In the genomic region with DNA sequence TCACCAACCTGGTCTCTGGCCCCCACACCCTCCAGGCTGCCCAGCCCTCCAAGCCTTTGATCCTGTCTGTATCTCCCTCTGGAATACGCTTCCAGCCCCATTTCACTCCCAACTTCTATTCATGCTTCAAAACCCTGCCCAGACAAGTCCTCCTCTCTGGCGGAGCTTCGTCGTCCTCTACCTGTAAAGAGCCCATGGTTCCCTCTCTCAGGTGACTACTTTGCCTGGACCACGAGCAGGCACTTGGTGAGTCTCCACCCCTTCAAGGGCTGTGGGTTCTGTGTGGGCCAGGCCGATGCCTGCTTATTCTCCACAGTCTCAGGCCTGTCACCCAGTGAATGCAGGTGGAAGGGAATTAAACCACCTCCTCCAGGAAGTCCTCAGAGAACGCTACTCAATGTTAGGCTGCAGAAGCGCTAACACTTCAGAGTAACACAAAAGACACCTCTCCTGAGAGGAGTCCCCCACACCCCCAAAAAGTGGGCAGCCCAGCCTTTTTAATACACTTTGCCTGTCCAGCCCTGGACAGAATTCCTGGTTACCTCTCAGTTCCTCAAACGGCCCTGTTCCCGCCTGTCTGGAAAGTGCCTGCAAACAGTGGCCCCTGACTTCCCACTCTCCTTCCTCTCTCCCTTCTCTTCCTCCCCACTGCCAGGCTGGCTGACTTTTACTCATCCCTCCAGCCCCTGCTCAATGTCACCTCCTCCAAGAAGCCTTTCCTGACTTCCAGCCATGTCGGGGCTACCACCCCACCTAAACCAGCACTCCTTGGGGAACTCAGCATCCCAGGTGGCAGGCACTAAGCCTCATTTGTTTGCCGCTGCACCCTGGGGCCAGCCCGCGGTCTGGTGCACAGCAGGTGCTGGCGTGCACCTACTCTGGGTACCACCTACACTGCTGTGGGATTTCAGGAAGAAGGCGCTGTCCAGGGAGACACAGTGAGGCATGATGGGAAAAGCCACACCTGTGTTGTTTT, we compare ENCODE assay signal across 15 cellular contexts. TPM values are rescaled to one million over a fixed set of nuclear protein-coding genes. Genes with fewer than 3 reads are reported as not detected.
DNase-seq lines count a peak whose midpoint lies in the region; ATAC-seq, FAIRE-seq and TF ChIP-seq lines count a peak whose summit lies in the region.
"Had no signal": no experiment of that assay in that cellular context is flagged by ENCODE, and none has a peak within 500 bp of the region (broad histone marks: within the 10 kb centered on the region; RNA-seq: fewer than 3 reads in every experiment).

No MANE protein-coding gene starts in this region.

- no peak overlapping the region for H2AFZ ChIP-seq in DND-41 (ENCODE audit: low read depth, low read length)

- H3K4me1 Mint-ChIP-seq in activated B cell treated with CpG ODN at 0.5 μM for 24 hours, result peaks cover 98% of the 10 kb centered on the region
- peaks cover 98% of the 10 kb centered on the region in 2 donors for H3K4me1 Mint-ChIP-seq in immature natural killer cell

- H3K36me3 ChIP-seq in DND-41 (ENCODE audit: insufficient read depth, low read length) (peaks cover 92% of the 10 kb centered on the region), esophagus muscularis mucosa (no peaks in the 10 kb centered on the region)
- H3K36me3 ChIP-seq: colonic mucosa, HAP-1 had no signal

- H3K36me3 Mint-ChIP-seq in activated B cell treated with CpG ODN at 0.5 μM for 24 hours (ENCODE audit: low read depth) (peaks cover 93% of the 10 kb centered on the region), immature natural killer cell (peaks cover 22 to 58% (median 22%) of the 10 kb centered on the region in 3 donors)

- H3K4me3 Mint-ChIP-seq in activated B cell treated with CpG ODN at 0.5 μM for 24 hours, result peak overlapping the region; percentile 60
- peak overlapping the region; percentile 68 to 84 (median 70) for H3K4me3 Mint-ChIP-seq in immature natural killer cell

- DNase-seq in A549 (ENCODE audit: low read depth in 1 of 2, low spot score in 1 of 2), result no peak
- DNase-seq in DND-41, result no peak
- no peak for DNase-seq in activated B cell treated with CpG ODN at 0.5 μM for 24 hours
- no peak for DNase-seq in immature natural killer cell
- DNase-seq in esophagus muscularis mucosa (ENCODE audit: extremely low spot score), result no peak
- DNase-seq: activated gamma-delta T cell treated with Interleukin-2 at 50 U/mL for 16 hours, colonic mucosa, NCI-H2029 treated with DMSO at 0.1 percent for 48 hours, T1000 had no signal

- H4K20me1 ChIP-seq in DND-41 (ENCODE audit: insufficient read depth, low read length), result peaks cover 77% of the 10 kb centered on the region

- TF ChIP-seq EP300 in A549 (IDR thresholded peaks at IDR 0.05), result no peak
- no peak for TF ChIP-seq EP300 in esophagus muscularis mucosa (IDR thresholded peaks at IDR 0.05)

- H3K27ac ChIP-seq in A549 (no peak overlapping the region), DND-41 (ENCODE audit: low read length) (peak overlapping the region; percentile 31), esophagus muscularis mucosa (replicated peaks in 1 of 4) (no peak overlapping the region)
- H3K27ac ChIP-seq: colonic mucosa had no signal

- ATAC-seq in A549 (no peak), DND-41 (ENCODE audit: insufficient read depth, low read depth) (no peak), activated B cell treated with CpG ODN at 0.5 μM for 24 hours (ENCODE audit: low read depth) (no peak), HG03045 (IDR thresholded peaks at IDR 0.05; ENCODE audit: unreplicated experiment) (no peak), GM18502 (IDR thresholded peaks at IDR 0.05; ENCODE audit: poor library complexity, unreplicated experiment) (no peak), HG02642 (IDR thresholded peaks at IDR 0.05; ENCODE audit: poor library complexity, unreplicated experiment) (no peak)

- intact Hi-C loops in activated B cell treated with CpG ODN at 0.5 μM for 24 hours (cut with micrococcal nuclease) (no loop called here), esophagus muscularis mucosa (cut with DNase I) (no loop called here)

- no peak for TF ChIP-seq RAD21 in A549 (conservative IDR thresholded peaks at IDR 0.05 in 1 of 2, IDR thresholded peaks at IDR 0.05 in 1 of 2)

- H3K27me3 ChIP-seq in DND-41 (ENCODE audit: insufficient read depth, low read length, poor library complexity), result no peaks in the 10 kb centered on the region
- peaks cover 0 to 100% (median 8%) of the 10 kb centered on the region in 4 donors for H3K27me3 ChIP-seq in esophagus muscularis mucosa
- H3K27me3 ChIP-seq: colonic mucosa had no signal

- H3K4me3 ChIP-seq in A549, result no peak overlapping the region
- H3K4me3 ChIP-seq in DND-41 (ENCODE audit: low read depth in 1 of 2, low read length in 2 of 2), result no peak overlapping the region
- H3K4me3 ChIP-seq in esophagus muscularis mucosa, result no peak overlapping the region
- H3K4me3 ChIP-seq: colonic mucosa, HAP-1, smooth muscle cell had no signal

- H3K4me2 ChIP-seq in A549 (no peak overlapping the region), DND-41 (ENCODE audit: insufficient read depth, low read length) (no peak overlapping the region)
- H3K4me2 ChIP-seq: smooth muscle cell had no signal

- H3K9me3 Mint-ChIP-seq in activated B cell treated with CpG ODN at 0.5 μM for 24 hours (no peaks in the 10 kb centered on the region), immature natural killer cell (no peaks in the 10 kb centered on the region)

- no peak for FAIRE-seq in A549 (lab: Jason Lieb, UNC)
- FAIRE-seq: kidney had no signal

- H3K27ac Mint-ChIP-seq in activated B cell treated with CpG ODN at 0.5 μM for 24 hours (peak overlapping the region; percentile 93), immature natural killer cell (peak overlapping the region; percentile 94 to 100 (median 99))

- 86% methylated on average over 13 of the region's 16 CpGs for WGBS in A549 (ENCODE audit: missing lambda C conversion rate)
- WGBS in esophagus muscularis mucosa, result 79% methylated on average over 16 of the region's 16 CpGs

- TF ChIP-seq POLR2A in A549 (IDR thresholded peaks at IDR 0.05; ENCODE audit: low read length), result no peak
- no peak for TF ChIP-seq POLR2A in esophagus muscularis mucosa (IDR thresholded peaks at IDR 0.05; ENCODE audit: low read depth)

- H3K79me2 ChIP-seq in DND-41 (ENCODE audit: insufficient read depth, low read length), result peaks cover 69% of the 10 kb centered on the region

- H3K27me3 Mint-ChIP-seq in activated B cell treated with CpG ODN at 0.5 μM for 24 hours (no peaks in the 10 kb centered on the region), immature natural killer cell (ENCODE audit: low read depth in 3 of 3) (peaks cover 2 to 26% (median 8%) of the 10 kb centered on the region in 3 donors)

- CTCF ChIA-PET in A549 (lab: Yijun Ruan, JAX) (interaction anchor here (3.2 kb wide), 1 partner anchor 25 kb away, joined by 13 read pairs; no protein-coding TSS in a partner anchor), activated B cell treated with CpG ODN at 0.5 μM for 24 hours (lab: Charles Lee) (interaction anchor here (0.9 to 1.0 kb wide), 2 partner anchors 24 to 26 kb away, joined by 3 to 4 read pairs; no protein-coding TSS in a partner anchor)

- TF ChIP-seq CTCF in A549 (IDR thresholded peaks at IDR 0.05), result no peak
- TF ChIP-seq CTCF in DND-41 (IDR thresholded peaks at IDR 0.05; ENCODE audit: borderline replicate concordance, extremely low read depth, low read length, poor library complexity, severe bottlenecking), result no peak
- TF ChIP-seq CTCF in activated B cell treated with CpG ODN at 0.5 μM for 24 hours (IDR thresholded peaks at IDR 0.05), result no peak
- no peak for TF ChIP-seq CTCF in esophagus muscularis mucosa (IDR thresholded peaks at IDR 0.05)

- H3K9ac ChIP-seq in DND-41 (ENCODE audit: low read depth, low read length), result no peak overlapping the region

- POLR2A ChIA-PET in A549 (lab: Yijun Ruan, JAX) (no interaction called here), activated B cell treated with CpG ODN at 0.5 μM for 24 hours (lab: Charles Lee) (interaction anchor here (0.7 to 7.5 kb wide), 2 partner anchors 6 to 9 kb away, joined by 3 to 301 read pairs; a partner anchor contains a TSS)

- H3K4me1 ChIP-seq in A549 (peaks cover 9% of the 10 kb centered on the region; the same call in 2 of the 3 replicates), DND-41 (ENCODE audit: insufficient read depth, low read length) (peaks cover 55% of the 10 kb centered on the region), esophagus muscularis mucosa (peaks cover 0 to under 1% (median 0%) of the 10 kb centered on the region in 4 donors)
- H3K4me1 ChIP-seq: colonic mucosa, HAP-1 had no signal

- H3K9me3 ChIP-seq in A549 (no peaks in the 10 kb centered on the region), DND-41 (ENCODE audit: insufficient read depth, low read length, severe bottlenecking) (no peaks in the 10 kb centered on the region), esophagus muscularis mucosa (no peaks in the 10 kb centered on the region)
- H3K9me3 ChIP-seq: colonic mucosa, HAP-1 had no signal

RNA-seq across cellular contexts. Expression of a gene that starts 9.0 kb away (rescaled TPM):
- polyA plus RNA-seq in A549 (2011; rRNA removed) (0.12 TPM in 1 of 2 replicates, not detected in the other), A549 (2017; fragmentation: RNase III; extraction: RNeasy Plus Mini Kit Qiagen cat#74134 plus additional on column Dnase treatment) (0.05 to 0.07 TPM (median 0.05 TPM) in 3 replicates), immature natural killer cell (1,000 to 10,000 TPM in 2 of 3 donors, 100 to 1,000 TPM in 1; 962 to 1,843 (median 1,262) TPM)
- 0.12 and 0.16 TPM in 2 replicates for polyA plus RNA-seq in A549 (2012; cell fraction: cytosol; rRNA removed)
- 0.17 and 0.22 TPM in 2 replicates for polyA plus RNA-seq in A549 (2012; cell fraction: nucleus; rRNA removed)
- polyA minus RNA-seq in A549 (2011; rRNA and poly(A)+ RNA removed), result not detected in 2 replicates
- total RNA-seq in activated B cell treated with CpG ODN at 0.5 μM for 24 hours (518 and 557 TPM in 2 replicates), esophagus muscularis mucosa (10 to 100 TPM in 1 of 4 donors, 1 to 10 TPM in 3; 4.1 to 21.9 (median 7.2) TPM)

RNA-seq across cellular contexts. Expression of a gene that starts 22.7 kb away (rescaled TPM):
- polyA plus RNA-seq in A549 (2011; rRNA removed) (not detected in 2 replicates), A549 (2017; fragmentation: RNase III; extraction: RNeasy Plus Mini Kit Qiagen cat#74134 plus additional on column Dnase treatment) (not detected in 3 replicates), immature natural killer cell (not detected)
- polyA plus RNA-seq in A549 (2012; cell fraction: cytosol; rRNA removed), result not detected in 2 replicates
- polyA plus RNA-seq in A549 (2012; cell fraction: nucleus; rRNA removed), result 0.07 TPM in 1 of 2 replicates, not detected in the other
- not detected in 2 replicates for polyA minus RNA-seq in A549 (2011; rRNA and poly(A)+ RNA removed)
- total RNA-seq in activated B cell treated with CpG ODN at 0.5 μM for 24 hours (1.7 and 1.8 TPM in 2 replicates), esophagus muscularis mucosa (not detected)
- total RNA-seq: smooth muscle cell had no signal
- polyA plus RNA-seq: smooth muscle cell had no signal

RNA-seq across cellular contexts. Expression of a gene that starts 47.0 kb away (rescaled TPM):
- polyA plus RNA-seq in A549 (2011; rRNA removed), result 18.6 and 24.7 TPM in 2 replicates
- 14.8 and 26.9 TPM in 2 replicates for polyA plus RNA-seq in A549 (2012; cell fraction: cytosol; rRNA removed)
- polyA plus RNA-seq in A549 (2012; cell fraction: nucleus; rRNA removed), result 33.8 and 39.1 TPM in 2 replicates
- 17.6 to 26.7 TPM (median 24.5 TPM) in 3 replicates for polyA plus RNA-seq in A549 (2017; fragmentation: RNase III; extraction: RNeasy Plus Mini Kit Qiagen cat#74134 plus additional on column Dnase treatment)
- polyA minus RNA-seq in A549 (2011; rRNA and poly(A)+ RNA removed), result 11.1 and 12.9 TPM in 2 replicates
- total RNA-seq in activated B cell treated with CpG ODN at 0.5 μM for 24 hours, result 5.2 and 8.2 TPM in 2 replicates
- polyA plus RNA-seq in immature natural killer cell, result 1 to 10 TPM in 2 of 3 donors, not detected in 1; 1.5 to 1.8 TPM
- total RNA-seq in esophagus muscularis mucosa, result 1 to 10 TPM in 3 of 4 donors, under 1 TPM in 1; 0.83 to 2.9 (median 1.3) TPM

RNA-seq across cellular contexts. Expression of a gene that starts 47.3 kb away (rescaled TPM):
- polyA plus RNA-seq in A549 (2011; rRNA removed), result 0.03 and 0.05 TPM in 2 replicates
- 0.09 and 0.16 TPM in 2 replicates for polyA plus RNA-seq in A549 (2012; cell fraction: cytosol; rRNA removed)
- 0.24 and 0.32 TPM in 2 replicates for polyA plus RNA-seq in A549 (2012; cell fraction: nucleus; rRNA removed)
- polyA plus RNA-seq in A549 (2017; fragmentation: RNase III; extraction: RNeasy Plus Mini Kit Qiagen cat#74134 plus additional on column Dnase treatment), result 0.10 to 0.24 TPM (median 0.15 TPM) in 3 replicates
- 0.04 TPM in 1 of 2 replicates, not detected in the other for polyA minus RNA-seq in A549 (2011; rRNA and poly(A)+ RNA removed)
- total RNA-seq in activated B cell treated with CpG ODN at 0.5 μM for 24 hours, result 37.2 and 40.3 TPM in 2 replicates
- polyA plus RNA-seq in immature natural killer cell, result 10 to 100 TPM; 42.5 to 95.4 (median 54.1) TPM
- total RNA-seq in esophagus muscularis mucosa, result 10 to 100 TPM in 2 of 4 donors, 1 to 10 TPM in 2; 5.1 to 27.3 (median 9.4) TPM
- total RNA-seq: smooth muscle cell had no signal
- polyA plus RNA-seq: smooth muscle cell had no signal

Comparison
In these comparisons a context has a peak if more than half of its experiments do, and no peak if none do; other contexts are left out.
1. RNA of a gene that starts 9.0 kb away (total RNA-seq): 518 to 557 TPM in activated B cell treated with CpG ODN at 0.5 μM for 24 hours; 4.1 to 21.9 TPM in esophagus muscularis mucosa; every median in the first group is over 10 times any median in the second.